ENCODE assay signal across 8 cellular contexts in the genomic region with DNA sequence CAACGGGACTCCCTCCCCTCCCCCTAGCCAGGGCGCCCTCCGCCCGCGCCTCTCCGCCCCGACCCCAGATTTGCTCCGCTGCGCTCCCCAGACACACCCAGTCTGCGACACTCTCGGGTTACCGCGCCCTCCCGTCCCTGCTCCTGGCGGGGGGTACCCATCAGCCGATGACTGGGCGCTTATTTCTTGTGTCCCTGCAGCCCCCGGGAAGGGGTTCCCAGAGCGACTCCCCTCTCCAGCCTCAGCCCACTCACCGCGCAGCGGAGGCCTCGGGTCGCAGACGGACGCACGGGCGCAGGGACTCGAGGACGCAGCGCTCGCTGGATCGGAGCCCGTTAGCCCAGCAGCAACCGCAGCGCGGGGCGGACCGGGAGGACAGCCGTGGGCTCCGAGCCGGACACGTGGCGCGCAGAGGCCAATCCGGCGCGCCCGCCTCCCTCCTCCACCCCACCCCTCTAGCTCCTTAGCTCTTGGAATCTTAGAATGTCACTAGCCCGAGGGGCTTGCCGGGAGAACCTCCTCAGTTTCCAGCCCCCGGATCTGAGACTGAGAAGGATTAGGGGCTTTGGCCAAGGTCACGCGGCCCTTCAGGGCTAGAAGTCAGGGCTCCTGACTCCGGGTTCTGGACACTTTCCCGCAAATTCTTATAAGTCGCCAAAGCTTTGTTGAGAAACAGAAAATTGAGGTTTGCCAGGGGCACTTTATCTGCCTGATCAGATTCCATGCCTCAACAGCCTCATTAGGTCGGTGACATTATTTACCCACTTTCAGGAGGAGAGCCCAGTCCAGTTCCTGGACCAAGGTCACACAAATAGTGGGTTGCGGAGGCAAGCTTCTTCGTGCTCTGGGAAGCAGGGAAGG. TPM values are rescaled to one million over a fixed set of nuclear protein-coding genes. Genes with fewer than 3 reads are reported as not detected.
DNase-seq lines count a peak whose midpoint lies in the region; ATAC-seq lines count a peak whose summit lies in the region.

A gene (minus strand): TSS at position 354 of the 861 bp plus-strand sequence. CDS start 9,878 bp downstream, outside the sequence.

- CTCF ChIA-PET in activated CD4-positive, alpha-beta T cell treated with anti-CD3 and anti-CD28 coated beads for 36 hours (lab: Charles Lee): interaction anchor here (0.8 to 2.9 kb wide), 9 partner anchors 14 to 95 kb away, joined by 3 to 17 read pairs (median 3); a partner anchor contains a TSS

- intact Hi-C loops in activated CD4-positive, alpha-beta T cell treated with anti-CD3 and anti-CD28 coated beads for 36 hours (cut with DNase I, micrococcal nuclease): loop anchor here (2.0 to 10.0 kb wide), 2 partner anchors 57 to 617 kb away; a partner anchor contains a TSS

- peak; percentile 33 for ATAC-seq in HG02870 (IDR thresholded peaks at IDR 0.05; ENCODE audit: unreplicated experiment)
- peak; percentile 47 for ATAC-seq in activated CD4-positive, alpha-beta T cell treated with anti-CD3 and anti-CD28 coated beads for 36 hours

- peaks cover 59% of the 10 kb centered on the region for H3K4me1 Mint-ChIP-seq in activated CD4-positive, alpha-beta T cell treated with anti-CD3 and anti-CD28 coated beads for 36 hours

- peak within 1 kb of the TSS; percentile 91 for H3K4me3 Mint-ChIP-seq in activated CD4-positive, alpha-beta T cell treated with anti-CD3 and anti-CD28 coated beads for 36 hours

- peak; percentile 1 for DNase-seq in NCI-H1694 treated with DMSO at 0.1 percent for 48 hours (lab: John Stamatoyannopoulos, UW)
- no peak for DNase-seq in NCI-H1694 (lab: John Stamatoyannopoulos, UW)
- DNase-seq in NCI-H2196 (lab: John Stamatoyannopoulos, UW; ENCODE audit: unreplicated experiment): peak; percentile 74
- DNase-seq in activated CD4-positive, alpha-beta T cell treated with anti-CD3 and anti-CD28 coated beads for 36 hours: peak; percentile 80
- DNase-seq in dedifferentiated amniotic fluid mesenchymal stem cell (ENCODE audit: extremely low spot score): peak; percentile 83
- peak; percentile 95 for DNase-seq in left kidney (ENCODE audit: low read depth, low spot score)
- peak; percentile 61 for DNase-seq in stimulated activated CD4-positive, alpha-beta T cell treated with anti-CD3 and anti-CD28 coated beads, Interleukin-1b, Interleukin-23, amount 100 ng/mL, for 48 hours

- peak within 1 kb of the TSS; percentile 93 for H3K27ac Mint-ChIP-seq in activated CD4-positive, alpha-beta T cell treated with anti-CD3 and anti-CD28 coated beads for 36 hours

- POLR2A ChIA-PET in activated CD4-positive, alpha-beta T cell treated with anti-CD3 and anti-CD28 coated beads for 36 hours (lab: Charles Lee): interaction anchor here (1.0 to 1.4 kb wide), 2 partner anchors 32 to 66 kb away, joined by 3 to 4 read pairs; a partner anchor contains a TSS

- H3K27me3 Mint-ChIP-seq in activated CD4-positive, alpha-beta T cell treated with anti-CD3 and anti-CD28 coated beads for 36 hours: no peaks in the 10 kb centered on the region

- H3K36me3 Mint-ChIP-seq in activated CD4-positive, alpha-beta T cell treated with anti-CD3 and anti-CD28 coated beads for 36 hours (ENCODE audit: low read depth): peaks cover 22% of the 10 kb centered on the region

- no peaks in the 10 kb centered on the region for H3K9me3 Mint-ChIP-seq in activated CD4-positive, alpha-beta T cell treated with anti-CD3 and anti-CD28 coated beads for 36 hours (ENCODE audit: low read depth)

RNA-seq across cellular contexts. Expression of the gene that starts here (rescaled TPM):
- 100 to 1,000 TPM; 322 to 332 TPM for total RNA-seq in activated CD4-positive, alpha-beta T cell treated with anti-CD3 and anti-CD28 coated beads for 36 hours
